ENCODE assay signal across 27 cellular contexts in the genomic region with DNA sequence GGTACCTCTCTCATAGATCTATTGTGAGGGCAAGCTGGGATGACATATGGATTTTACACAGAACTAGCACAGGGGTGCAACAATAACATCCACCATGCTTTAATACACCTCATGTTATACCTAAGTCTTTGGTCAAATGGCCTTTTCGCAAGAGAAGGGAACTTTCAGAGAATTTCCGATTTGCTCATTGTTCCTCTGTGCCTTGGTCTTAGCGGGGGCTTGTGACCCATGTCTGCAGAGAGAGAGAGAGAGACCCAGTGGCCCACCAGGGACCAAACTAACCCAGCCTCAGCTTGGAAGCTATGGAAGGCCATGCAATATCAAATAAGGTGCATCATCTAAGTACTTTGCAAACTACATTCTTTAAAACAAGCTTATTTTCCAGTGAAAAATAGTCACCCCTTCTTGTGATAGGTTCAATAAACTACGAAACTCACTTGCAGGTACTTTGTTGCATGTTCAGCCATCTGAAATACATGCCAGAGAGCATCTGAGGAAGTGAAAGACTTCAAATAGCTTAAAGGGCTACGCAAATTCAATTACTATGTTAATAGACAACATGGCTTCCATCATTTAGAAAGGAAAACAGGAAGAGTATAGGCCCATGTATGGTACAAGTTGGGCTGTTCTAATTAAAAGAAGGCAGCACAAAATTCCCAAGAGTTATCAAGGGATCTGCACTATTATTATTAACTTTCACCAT.
DNase-seq lines count a peak whose midpoint lies in the region; ATAC-seq, FAIRE-seq and TF ChIP-seq lines count a peak whose summit lies in the region.
"Had no signal": no experiment of that assay in that cellular context is flagged by ENCODE, and none has a peak within 500 bp of the region (broad histone marks: within the 10 kb centered on the region; RNA-seq: fewer than 3 reads in every experiment).

No MANE protein-coding gene starts in this region.

- H4K20me1 ChIP-seq in GM12878 (ENCODE audit: control insufficient read depth, insufficient read depth) (no peaks in the 10 kb centered on the region), osteoblast (ENCODE audit: insufficient read depth, low read length) (no peaks in the 10 kb centered on the region)

- H3K27ac ChIP-seq in GM12878 (ENCODE audit: control insufficient read depth, insufficient read depth): peak overlapping the region; percentile 13; the same call in 1 of the 2 replicates
- H3K27ac ChIP-seq in uterus: peak overlapping the region; percentile 80 to 87
- H3K27ac ChIP-seq in osteoblast (ENCODE audit: low read depth, low read length): no peak overlapping the region
- H3K27ac ChIP-seq: A549, GM23248 had no signal

- peak overlapping the region; percentile 35; the same call in 1 of the 2 replicates for H3K4me2 ChIP-seq in GM12878 (ENCODE audit: control insufficient read depth, insufficient read depth)
- no peak overlapping the region for H3K4me2 ChIP-seq in osteoblast (ENCODE audit: insufficient read depth, low read length)
- H3K4me2 ChIP-seq: A549 had no signal

- SMC1A ChIA-PET in GM12878 (lab: Charles Lee; ENCODE audit: uncharacterized antibody, unreplicated experiment): interaction anchor here (0.8 to 1.4 kb wide), 8 partner anchors 8 to 210 kb away, joined by 3 to 7 read pairs (median 4); no protein-coding TSS in a partner anchor

- H3K36me3 ChIP-seq in GM12878 (ENCODE audit: control insufficient read depth in 2 of 2, insufficient read depth in 2 of 2, low read length in 1 of 2): peaks cover 8 to 12% of the 10 kb centered on the region in 2 experiments; a peak in 3 of 4 replicates
- H3K36me3 ChIP-seq in uterus: no peaks in the 10 kb centered on the region
- no peaks in the 10 kb centered on the region for H3K36me3 ChIP-seq in osteoblast (ENCODE audit: insufficient read depth, low read length)

- peaks cover 18% of the 10 kb centered on the region for H3K4me1 ChIP-seq in GM12878 (ENCODE audit: control insufficient read depth, insufficient read depth, low read length)
- H3K4me1 ChIP-seq in uterus: peaks cover 8 to 10% of the 10 kb centered on the region in 2 donors
- peaks cover 3% of the 10 kb centered on the region for H3K4me1 ChIP-seq in osteoblast (ENCODE audit: insufficient read depth, low read length)
- H3K4me1 ChIP-seq: A549, Caco-2 had no signal

- in situ Hi-C loops in GM12878 (cut with MboI): no loop called here

- no peak for TF ChIP-seq EP300 in GM12878 (IDR thresholded peaks at IDR 0.05; ENCODE audit: borderline replicate concordance in 1 of 2, control insufficient read depth in 1 of 2, low read depth in 2 of 2, low read length in 2 of 2)

- no peak for TF ChIP-seq POLR2A in GM12878 (IDR thresholded peaks at IDR 0.05; ENCODE audit: low read depth, low read length)
- no peak for TF ChIP-seq POLR2A in uterus (IDR thresholded peaks at IDR 0.05)

- H3K79me2 ChIP-seq in GM12878 (ENCODE audit: control insufficient read depth, insufficient read depth, low read length) (no peaks in the 10 kb centered on the region), osteoblast (ENCODE audit: insufficient read depth, low read length) (no peaks in the 10 kb centered on the region)

- peak; percentile 68 for FAIRE-seq in GM19239 (lab: Jason Lieb, UNC)
- no peak for FAIRE-seq in GM12878 (lab: Jason Lieb, UNC)
- FAIRE-seq: A549, GM18507 had no signal

- ATAC-seq in GM12878 (peak; percentile 25; the same call in 2 of the 3 replicates), HG03520 (IDR thresholded peaks at IDR 0.05; ENCODE audit: unreplicated experiment) (no peak)
- ATAC-seq: A549; CD8-positive, alpha-beta T cell had no signal

- intact Hi-C loops in GM12878 (cut with micrococcal nuclease; ENCODE audit: unreplicated experiment): no loop called here
- intact Hi-C loops in posterior vena cava (cut with DNase I): no loop called here
- intact Hi-C loops in uterus (cut with DNase I; ENCODE audit: low total_unique reads): no loop called here

- RAD21 ChIA-PET in GM12878 (lab: Charles Lee; ENCODE audit: unreplicated experiment): interaction anchor here (0.7 to 1.0 kb wide), 2 partner anchors 22 to 74 kb away, joined by 3 to 6 read pairs; no protein-coding TSS in a partner anchor

- H3K9me3 ChIP-seq in GM12878 (replicated peaks; ENCODE audit: control insufficient read depth, insufficient read depth, low read length): no peaks in the 10 kb centered on the region
- no peaks in the 10 kb centered on the region for H3K9me3 ChIP-seq in uterus
- H3K9me3 ChIP-seq in osteoblast (ENCODE audit: low read depth, low read length): no peaks in the 10 kb centered on the region
- H3K9me3 ChIP-seq: A549, Caco-2 had no signal

- 71% methylated on average over 5 of the region's 5 CpGs for WGBS in GM12878 (ENCODE audit: insufficient coverage, insufficient replicate concordance, low lambda C conversion rate, missing lambda C conversion rate)

- BruUV-seq in GM12878 (replicated peaks; lab: Mats Ljungman, UMichigan): TSS peak; percentile 22

- H3K9ac ChIP-seq in GM12878 (ENCODE audit: control insufficient read depth, insufficient read depth, low read length): no peak overlapping the region
- H3K9ac ChIP-seq: GM23248 had no signal

- H3K4me3 ChIP-seq in GM12878: no peak overlapping the region
- no peak overlapping the region for H3K4me3 ChIP-seq in uterus
- no peak overlapping the region for H3K4me3 ChIP-seq in osteoblast (ENCODE audit: insufficient read depth, low read length)
- H3K4me3 ChIP-seq: A549, GM23248 had no signal

- POLR2A ChIA-PET in GM12878 (lab: Charles Lee): interaction anchor here (0.8 to 1.1 kb wide), 2 partner anchors 15 to 101 kb away, joined by 3 read pairs; a partner anchor contains a TSS

- DNase-seq in GM19239 (ENCODE audit: insufficient read length, low spot score): no peak
- DNase-seq in GM12878 (ENCODE audit: low read depth, low spot score): no peak
- peak; percentile 9 for DNase-seq in posterior vena cava (ENCODE audit: low spot score)
- DNase-seq in uterus: peak in 1 of 2 donors; percentile 6
- no peak for DNase-seq in kidney glomerular epithelial cell (lab: John Stamatoyannopoulos, UW)
- no peak for DNase-seq in osteoblast (ENCODE audit: insufficient read length, low spot score, missing footprints)
- DNase-seq: AML-193; C1 segment of cervical spinal cord; Caco-2; CD8-positive, alpha-beta T cell; DMS 273 treated with DMSO at 0.1 percent for 48 hours; DMS79 treated with DMSO at 0.1 percent for 48 hours; GF-D8; GM23248; H7; NCI-H1092; NCI-H1417 treated with DMSO at 0.1 percent for 48 hours; NCI-H187; NCI-H2081 treated with DMSO at 0.1 percent for 48 hours; NCI-H2171; NCI-H345; NCI-H524; NCI-H774; RPMI8226 had no signal

- TF ChIP-seq CTCF in GM12878 (IDR thresholded peaks at IDR 0.05 in 2 of 3, conservative IDR thresholded peaks at IDR 0.05 in 1 of 3; ENCODE audit: control insufficient read depth in 2 of 3, extremely low read depth in 1 of 3, insufficient read depth in 1 of 3, low read depth in 3 of 3, low read length in 3 of 3): no peak
- no peak for TF ChIP-seq CTCF in uterus (IDR thresholded peaks at IDR 0.05)
- TF ChIP-seq CTCF in osteoblast (IDR thresholded peaks at IDR 0.05; ENCODE audit: extremely low read depth, low read depth, low read length): no peak

- H2AFZ ChIP-seq in GM12878 (ENCODE audit: control insufficient read depth, low read depth, low read length): peak overlapping the region; percentile 21; the same call in 1 of the 2 replicates
- no peak overlapping the region for H2AFZ ChIP-seq in osteoblast (ENCODE audit: low read length)
- H2AFZ ChIP-seq: GM23248 had no signal

- CTCF ChIA-PET in GM12878 (lab: Yijun Ruan, JAX): interaction anchor here (0.7 to 2.7 kb wide), 9 partner anchors 9 to 1617 kb away, joined by 3 to 10 read pairs (median 4); no protein-coding TSS in a partner anchor

- H3K27me3 ChIP-seq in GM12878 (replicated peaks in 1 of 2; ENCODE audit: control insufficient read depth in 2 of 2, insufficient read depth in 2 of 2, low read length in 1 of 2) (no peaks in the 10 kb centered on the region), uterus (no peaks in the 10 kb centered on the region), osteoblast (ENCODE audit: insufficient read depth, low read length) (peaks cover 23% of the 10 kb centered on the region)

- no peak for TF ChIP-seq RAD21 in GM12878 (IDR thresholded peaks at IDR 0.05; ENCODE audit: insufficient read depth, low read depth, low read length)

TF ChIP-seq in GM12878, 131 proteins besides CTCF, POLR2A, EP300 and RAD21:
- TF ChIP-seq NFIC (IDR thresholded peaks at IDR 0.05; ENCODE audit: low read depth, low read length) (no peak), SPI1 (IDR thresholded peaks at IDR 0.05; ENCODE audit: borderline replicate concordance, insufficient read depth, low read depth, low read length) (peak; percentile 70; the same call in 1 of the 2 replicates), GATAD2B (conservative IDR thresholded peaks at IDR 0.05; ENCODE audit: low read depth) (no peak), NBN (IDR thresholded peaks at IDR 0.05) (no peak)
